Comparison of ENCODE assay signal across 16 cellular contexts in genomic region chrX:115687595-115687994, GRCh38.
DNase-seq lines count a peak whose midpoint lies in the region; ATAC-seq and TF ChIP-seq lines count a peak whose summit lies in the region.
"Had no signal": no experiment of that assay in that cellular context is flagged by ENCODE, and none has a peak within 500 bp of the region (broad histone marks: within the 10 kb centered on the region; RNA-seq: fewer than 3 reads in every experiment).

No MANE protein-coding gene starts in this region.

- H3K4me1 ChIP-seq in GM23338 (ENCODE audit: insufficient read depth) = peaks cover 8% of the 10 kb centered on the region; the same call in 1 of the 2 replicates
- peaks cover 45% of the 10 kb centered on the region for H3K4me1 ChIP-seq in HUES6 (ENCODE audit: control insufficient read depth, insufficient read depth, low read length)
- H3K4me1 ChIP-seq in endodermal cell (ENCODE audit: control insufficient read depth, insufficient read depth, low read length) = no peaks in the 10 kb centered on the region
- H3K4me1 ChIP-seq: BLaER1 treated with 17β-estradiol and CSF1 and Interleukin-3, amounts not matched to agents 10 nM and 100 nM had no signal

- in situ Hi-C loops in ACHN (cut with HindIII; ENCODE audit: low pct_ligation_motif_present, low pct_unique_long_range_greater_than_20kb, low sequenced_read_pairs) = no loop called here

- TF ChIP-seq CTCF in GM23338 (conservative IDR thresholded peaks at IDR 0.05; ENCODE audit: low read depth in 2 of 2) = no peak
- TF ChIP-seq CTCF in endodermal cell (conservative IDR thresholded peaks at IDR 0.05) = no peak
- no peak for TF ChIP-seq CTCF in nephron (IDR thresholded peaks at IDR 0.05; ENCODE audit: unreplicated experiment in 3 of 3)

- H3K9me3 Mint-ChIP-seq in GM23338 (peaks cover 2% of the 10 kb centered on the region; the same call in 1 of the 3 replicates), endodermal cell (no peaks in the 10 kb centered on the region), nephron (no peaks in the 10 kb centered on the region)
- H3K9me3 Mint-ChIP-seq: HFFc6 had no signal

- H3K79me2 ChIP-seq in GM23338 (replicated peaks; ENCODE audit: insufficient read depth) = no peaks in the 10 kb centered on the region

- H3K27me3 ChIP-seq in GM23338 (ENCODE audit: insufficient read depth) (no peaks in the 10 kb centered on the region), HUES6 (ENCODE audit: control insufficient read depth, insufficient read depth, low read length) (no peaks in the 10 kb centered on the region), endodermal cell (ENCODE audit: control insufficient read depth, insufficient read depth, low read length, poor library complexity, severe bottlenecking) (no peaks in the 10 kb centered on the region)

- H3K27ac ChIP-seq in GM23338 (ENCODE audit: low read depth) (peak overlapping the region; percentile 92), HUES6 (ENCODE audit: low read depth, low read length) (peak overlapping the region; percentile 94), endodermal cell (ENCODE audit: low read depth, low read length) (no peak overlapping the region)
- H3K27ac ChIP-seq: BLaER1 treated with 17β-estradiol and CSF1 and Interleukin-3, amounts not matched to agents 10 nM and 100 nM; GM23248 had no signal

- H3K4me3 ChIP-seq in GM23338 (no peak overlapping the region), HUES6 (ENCODE audit: low read depth, low read length) (no peak overlapping the region), endodermal cell (ENCODE audit: low read length) (no peak overlapping the region)
- H3K4me3 ChIP-seq: BLaER1 treated with 17β-estradiol and CSF1 and Interleukin-3, amounts not matched to agents 10 nM and 100 nM; GM23248 had no signal

- H3K4me3 Mint-ChIP-seq in GM23338 = no peak overlapping the region
- H3K4me3 Mint-ChIP-seq in endodermal cell = no peak overlapping the region
- no peak overlapping the region for H3K4me3 Mint-ChIP-seq in nephron
- H3K4me3 Mint-ChIP-seq: CD4-positive, CD25-positive, alpha-beta regulatory T cell; HFFc6 had no signal

- H3K27me3 Mint-ChIP-seq in GM23338 (ENCODE audit: insufficient read depth, low read depth, poor library complexity) (no peaks in the 10 kb centered on the region), endodermal cell (ENCODE audit: insufficient read depth) (no peaks in the 10 kb centered on the region), nephron (ENCODE audit: low read depth) (no peaks in the 10 kb centered on the region)
- H3K27me3 Mint-ChIP-seq: CD4-positive, CD25-positive, alpha-beta regulatory T cell had no signal

- peak; percentile 46 for ATAC-seq in GM23338
- no peak for ATAC-seq in GM21515 (IDR thresholded peaks at IDR 0.05; ENCODE audit: unreplicated experiment)
- ATAC-seq: HepG2 had no signal

- H3K9ac ChIP-seq in HUES6 (ENCODE audit: low read length) = peak overlapping the region; percentile 50
- H3K9ac ChIP-seq in endodermal cell (ENCODE audit: extremely low read depth, low read length, poor library complexity, severe bottlenecking) = no peak overlapping the region
- H3K9ac ChIP-seq: BLaER1 treated with 17β-estradiol and CSF1 and Interleukin-3, amounts not matched to agents 10 nM and 100 nM; GM23248 had no signal

- H3K4me1 Mint-ChIP-seq in GM23338 = peaks cover 31% of the 10 kb centered on the region
- peaks cover 19% of the 10 kb centered on the region for H3K4me1 Mint-ChIP-seq in endodermal cell
- peaks cover 20% of the 10 kb centered on the region for H3K4me1 Mint-ChIP-seq in nephron
- H3K4me1 Mint-ChIP-seq: CD4-positive, CD25-positive, alpha-beta regulatory T cell had no signal

- no peaks in the 10 kb centered on the region for H3F3A ChIP-seq in GM23338 (replicated peaks; ENCODE audit: low read depth)

- H3K36me3 ChIP-seq in GM23338 (ENCODE audit: insufficient read depth) (no peaks in the 10 kb centered on the region), HUES6 (ENCODE audit: control insufficient read depth, insufficient read depth, low read length) (no peaks in the 10 kb centered on the region), endodermal cell (ENCODE audit: control insufficient read depth, insufficient read depth, low read length) (no peaks in the 10 kb centered on the region)
- H3K36me3 ChIP-seq: BLaER1 treated with 17β-estradiol and CSF1 and Interleukin-3, amounts not matched to agents 10 nM and 100 nM had no signal

- peak overlapping the region; percentile 49 for H3K4me2 ChIP-seq in GM23338
- H3K4me2 ChIP-seq: BLaER1 treated with 17β-estradiol and CSF1 and Interleukin-3, amounts not matched to agents 10 nM and 100 nM had no signal

- 38% methylated on average over 1 of the region's 4 CpGs; no CpG with 5 or more reads in 1 of the 2 experiments for WGBS in endodermal cell (ENCODE audit: insufficient coverage in 1 of 2, insufficient read length in 1 of 2), 2 experiments

- no peak for DNase-seq in GM23338 (ENCODE audit: low spot score)
- DNase-seq in endodermal cell = no peak
- DNase-seq in cerebellar cortex (ENCODE audit: low spot score) = no peak
- no peak for DNase-seq in ACHN
- no peak for DNase-seq in ureter (ENCODE audit: low spot score)
- DNase-seq: 8988T; CD4-positive, CD25-positive, alpha-beta regulatory T cell; DMS53; GM23248; HCEC 1CT; HFFc6 had no signal

- no peak overlapping the region for H2AFZ ChIP-seq in GM23338
- H2AFZ ChIP-seq: GM23248 had no signal

- no peaks in the 10 kb centered on the region for H4K20me1 ChIP-seq in GM23338 (replicated peaks; ENCODE audit: insufficient read depth)
- H4K20me1 ChIP-seq: BLaER1 treated with 17β-estradiol and CSF1 and Interleukin-3, amounts not matched to agents 10 nM and 100 nM had no signal

- no peaks in the 10 kb centered on the region for H3K9me2 ChIP-seq in GM23338 (ENCODE audit: insufficient read depth)

- no peaks in the 10 kb centered on the region for H3K36me3 Mint-ChIP-seq in GM23338 (ENCODE audit: low read depth)
- H3K36me3 Mint-ChIP-seq in endodermal cell (ENCODE audit: low read depth) = no peaks in the 10 kb centered on the region
- H3K36me3 Mint-ChIP-seq in nephron (ENCODE audit: low read depth) = no peaks in the 10 kb centered on the region
- H3K36me3 Mint-ChIP-seq: CD4-positive, CD25-positive, alpha-beta regulatory T cell had no signal

- H3K9me3 ChIP-seq in HUES6 (ENCODE audit: control insufficient read depth, insufficient read depth, low read depth, low read length) (no peaks in the 10 kb centered on the region), endodermal cell (ENCODE audit: control insufficient read depth, low read length) (no peaks in the 10 kb centered on the region)
- H3K9me3 ChIP-seq: BLaER1 treated with 17β-estradiol and CSF1 and Interleukin-3, amounts not matched to agents 10 nM and 100 nM had no signal

- H3K27ac Mint-ChIP-seq in GM23338 (peak overlapping the region; percentile 98), endodermal cell (peak overlapping the region; percentile 91), nephron (peak overlapping the region in 2 of 3 experiments; percentile 36 to 58)
- H3K27ac Mint-ChIP-seq: CD4-positive, CD25-positive, alpha-beta regulatory T cell; HFFc6 had no signal

TF ChIP-seq in GM23338, 12 proteins besides CTCF, POLR2A, EP300 and RAD21:
- TF ChIP-seq NANOG (IDR thresholded peaks at IDR 0.05; ENCODE audit: borderline replicate concordance) = peak; percentile 21; the same call in 1 of the 2 replicates
- TF ChIP-seq EZH2phosphoT487 (IDR thresholded peaks at IDR 0.05; ENCODE audit: unreplicated experiment) = no peak

Comparison
In these comparisons a context has a peak if more than half of its experiments do, and no peak if none do; other contexts are left out.
1. H3K27ac Mint-ChIP-seq: peak in every context shown above with its lines; median percentile 98 in GM23338; 91 in endodermal cell; 47 in nephron.